Comparison of ENCODE assay signal across 8 cellular contexts in the genomic region with DNA sequence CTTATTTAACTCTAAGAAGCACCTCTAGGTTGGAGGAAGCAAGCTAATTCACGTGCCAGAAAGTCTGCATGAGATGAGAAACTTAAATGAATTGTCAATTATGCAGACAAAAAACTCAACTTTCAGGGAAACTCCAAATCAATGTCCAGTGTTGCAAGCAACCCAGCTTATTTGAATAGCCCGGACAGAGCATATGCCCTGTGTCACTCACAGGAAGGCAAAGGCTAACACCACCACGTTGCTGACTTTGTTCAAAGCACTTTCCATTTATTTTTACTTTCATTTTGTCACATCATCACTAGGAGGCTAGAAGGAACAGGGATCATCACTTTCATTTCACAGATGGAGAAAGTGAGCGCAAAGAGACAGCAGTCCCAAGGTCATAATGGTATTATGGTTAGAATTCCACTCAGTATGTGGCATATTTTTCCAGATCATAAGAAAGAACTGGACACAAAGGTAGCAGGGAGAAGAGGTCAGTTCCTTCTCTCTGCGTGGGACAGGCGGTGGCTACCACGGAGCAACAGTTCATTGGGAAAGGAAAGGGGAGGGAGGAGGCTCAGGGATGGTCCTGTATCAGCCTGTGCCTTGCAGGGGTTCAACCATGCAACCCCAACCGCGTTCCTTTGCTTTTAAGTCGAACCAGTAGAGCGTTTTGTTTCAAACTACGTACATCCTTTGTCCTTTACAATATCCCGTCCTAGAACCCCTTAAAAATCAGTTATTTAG. TPM values are rescaled to one million over a fixed set of nuclear protein-coding genes. Genes with fewer than 3 reads are reported as not detected.
A peak's percentile ranks its signal among the peaks of the same experiment; 100 is the strongest.
DNase-seq lines count a peak whose midpoint lies in the region; ATAC-seq, FAIRE-seq and TF ChIP-seq lines count a peak whose summit lies in the region.

No MANE protein-coding gene starts in this region.

- H3K27ac ChIP-seq in AG04450 (ENCODE audit: low read depth, low read length): peak overlapping the region; percentile 71
- peak overlapping the region in 3 of 4 donors; percentile 56 to 76 (median 60) for H3K27ac ChIP-seq in pancreas

- peak; percentile 28 for ATAC-seq in activated CD8-positive, alpha-beta T cell treated with anti-CD3 and anti-CD28 coated beads, Interleukin-2, amount 10 ng/mL, durations not matched to agents 7 days and 5 days
- ATAC-seq in pancreas (peak in 3 of 4 donors; percentile 19 to 48 (median 41)), HG03442 (IDR thresholded peaks at IDR 0.05; ENCODE audit: unreplicated experiment) (no peak)

- H3K27me3 ChIP-seq in AG04450 (ENCODE audit: control insufficient read depth, insufficient read depth, low read length): no peaks in the 10 kb centered on the region
- H3K27me3 ChIP-seq in pancreas: no peaks in the 10 kb centered on the region

- WGBS in pancreas, 2 donors: 12 to 16% methylated on average over 13 of the region's 13 CpGs

- POLR2A ChIA-PET in AG04450 (lab: Yijun Ruan, JAX): interaction anchor here (1.1 to 2.8 kb wide), 3 partner anchors 8 to 62 kb away, joined by 3 to 15 read pairs (median 6); no protein-coding TSS in a partner anchor
- POLR2A ChIA-PET in activated CD8-positive, alpha-beta T cell treated with anti-CD3 and anti-CD28 coated beads, Interleukin-2, amount 10 ng/mL, durations not matched to agents 7 days and 5 days (lab: Charles Lee): interaction anchor here (0.7 to 1.3 kb wide), 4 partner anchors 30 to 90 kb away, joined by 3 to 5 read pairs (median 4); no protein-coding TSS in a partner anchor

- H3K27ac Mint-ChIP-seq in activated CD8-positive, alpha-beta T cell treated with anti-CD3 and anti-CD28 coated beads, Interleukin-2, amount 10 ng/mL, durations not matched to agents 7 days and 5 days: peak overlapping the region; percentile 84
- peak overlapping the region; percentile 60 for H3K27ac Mint-ChIP-seq in glutamatergic neuron (ENCODE audit: unreplicated experiment)

- no peaks in the 10 kb centered on the region for H3K9me3 Mint-ChIP-seq in activated CD8-positive, alpha-beta T cell treated with anti-CD3 and anti-CD28 coated beads, Interleukin-2, amount 10 ng/mL, durations not matched to agents 7 days and 5 days (ENCODE audit: insufficient read depth)
- peaks cover 19% of the 10 kb centered on the region for H3K9me3 Mint-ChIP-seq in glutamatergic neuron (ENCODE audit: unreplicated experiment)

- peak overlapping the region; percentile 92 for H3K4me3 Mint-ChIP-seq in activated CD8-positive, alpha-beta T cell treated with anti-CD3 and anti-CD28 coated beads, Interleukin-2, amount 10 ng/mL, durations not matched to agents 7 days and 5 days
- peak overlapping the region; percentile 95 for H3K4me3 Mint-ChIP-seq in glutamatergic neuron (ENCODE audit: unreplicated experiment)

- peaks cover 2% of the 10 kb centered on the region for H3K27me3 Mint-ChIP-seq in activated CD8-positive, alpha-beta T cell treated with anti-CD3 and anti-CD28 coated beads, Interleukin-2, amount 10 ng/mL, durations not matched to agents 7 days and 5 days (ENCODE audit: low read depth)
- peaks cover 6% of the 10 kb centered on the region for H3K27me3 Mint-ChIP-seq in glutamatergic neuron (ENCODE audit: unreplicated experiment)

- no peaks in the 10 kb centered on the region for H3K36me3 ChIP-seq in pancreas

- no peaks in the 10 kb centered on the region for H3K9me3 ChIP-seq in AG04450 (ENCODE audit: control insufficient read depth, insufficient read depth, low read length)
- no peaks in the 10 kb centered on the region for H3K9me3 ChIP-seq in pancreas

- intact Hi-C loops in pancreas (cut with DNase I): no loop called here

- H3K4me3 ChIP-seq in AG04450 (ENCODE audit: low read depth, low read length) (peak overlapping the region; percentile 71), GM12875 (ENCODE audit: low read depth, low read length) (peak overlapping the region; percentile 67), pancreas (peak overlapping the region; percentile 38 to 67 (median 52))

- H3K4me1 Mint-ChIP-seq in activated CD8-positive, alpha-beta T cell treated with anti-CD3 and anti-CD28 coated beads, Interleukin-2, amount 10 ng/mL, durations not matched to agents 7 days and 5 days (ENCODE audit: low read depth): peaks cover 68% of the 10 kb centered on the region
- peaks cover 54% of the 10 kb centered on the region for H3K4me1 Mint-ChIP-seq in glutamatergic neuron (ENCODE audit: low read depth, unreplicated experiment)

- CTCF ChIA-PET in AG04450 (lab: Charles Lee): interaction anchor here (0.6 to 1.2 kb wide), 2 partner anchors 46 to 95 kb away, joined by 3 to 7 read pairs; no protein-coding TSS in a partner anchor
- CTCF ChIA-PET in activated CD8-positive, alpha-beta T cell treated with anti-CD3 and anti-CD28 coated beads, Interleukin-2, amount 10 ng/mL, durations not matched to agents 7 days and 5 days (lab: Charles Lee): interaction anchor here (0.8 to 3.1 kb wide), 8 partner anchors 16 to 322 kb away, joined by 3 to 16 read pairs (median 3); no protein-coding TSS in a partner anchor

- FAIRE-seq in pancreas (lab: Jason Lieb, UNC): no peak

- peaks cover 29% of the 10 kb centered on the region for H3K36me3 Mint-ChIP-seq in activated CD8-positive, alpha-beta T cell treated with anti-CD3 and anti-CD28 coated beads, Interleukin-2, amount 10 ng/mL, durations not matched to agents 7 days and 5 days (ENCODE audit: low read depth)
- H3K36me3 Mint-ChIP-seq in glutamatergic neuron (ENCODE audit: unreplicated experiment): peaks cover 5% of the 10 kb centered on the region

- DNase-seq in AG04450 (ENCODE audit: low read depth, low spot score) (no peak), HT1080 (ENCODE audit: low read depth) (peak; percentile 84), glutamatergic neuron (no peak), pancreas (no peak), NCI-H2029 treated with DMSO at 0.1 percent for 48 hours (lab: John Stamatoyannopoulos, UW) (no peak)
- DNase-seq in activated CD8-positive, alpha-beta T cell treated with anti-CD3 and anti-CD28 coated beads, Interleukin-2, amount 10 ng/mL, durations not matched to agents 7 days and 5 days: peak; percentile 43

- H3K4me1 ChIP-seq in pancreas: peaks cover 0 to 12% (median 4%) of the 10 kb centered on the region in 3 donors

- peak; percentile 35; the same call in 1 of the 2 replicates for TF ChIP-seq CTCF in AG04450 (IDR thresholded peaks at IDR 0.05; ENCODE audit: low read depth, low read length)
- TF ChIP-seq CTCF in GM12875 (IDR thresholded peaks at IDR 0.05; ENCODE audit: borderline replicate concordance, insufficient read depth, low read depth, low read length): no peak
- TF ChIP-seq CTCF in glutamatergic neuron (IDR thresholded peaks at IDR 0.05; ENCODE audit: partially characterized antibody, unreplicated experiment): no peak
- TF ChIP-seq CTCF in pancreas (IDR thresholded peaks at IDR 0.05): no peak

RNA-seq across cellular contexts. Expression of a gene that starts 1.2 kb away (rescaled TPM):
- polyA plus RNA-seq in AG04450 (2011; rRNA removed) (98.3 and 112 TPM in 2 replicates), pancreas (10 to 100 TPM in 1 of 2 donors, 1 to 10 TPM in 1; 9.6 to 11.3 TPM)
- polyA minus RNA-seq in AG04450 (2011; rRNA and poly(A)+ RNA removed): 162 and 188 TPM in 2 replicates
- 34.4 and 40.7 TPM in 2 replicates for total RNA-seq in HT1080 (2014; rRNA removed; shearing (Covaris generic))
- 70.8 and 102 TPM in 2 replicates for polyA plus RNA-seq in HT1080 (2015; cell fraction: cytosol; rRNA removed)
- 119 and 120 TPM in 2 replicates for polyA plus RNA-seq in HT1080 (2015; cell fraction: nucleus; rRNA removed)
- 10 to 100 TPM; 58.6 to 61.7 TPM for total RNA-seq in activated CD8-positive, alpha-beta T cell treated with anti-CD3 and anti-CD28 coated beads, Interleukin-2, amount 10 ng/mL, durations not matched to agents 7 days and 5 days
- total RNA-seq in glutamatergic neuron (ENCODE audit: unreplicated experiment) (32.7 TPM), pancreas (10 to 100 TPM; 19.7 to 36.6 (median 22.2) TPM)

Comparison
In these comparisons a context has a peak if more than half of its experiments do, and no peak if none do; other contexts are left out.
1. DNase-seq: peak in HT1080 (single experiment) and activated CD8-positive, alpha-beta T cell treated with anti-CD3 and anti-CD28 coated beads, Interleukin-2, amount 10 ng/mL, durations not matched to agents 7 days and 5 days (single experiment); none in AG04450 (single experiment), glutamatergic neuron (single experiment), pancreas (0 of 6) and NCI-H2029 treated with DMSO at 0.1 percent for 48 hours (single experiment).
2. Peak in every context shown above with its lines, with median percentiles within 50 percentile points of each other: H3K4me3 ChIP-seq.